ENCODE assay signal across 10 cellular contexts in the genomic region with DNA sequence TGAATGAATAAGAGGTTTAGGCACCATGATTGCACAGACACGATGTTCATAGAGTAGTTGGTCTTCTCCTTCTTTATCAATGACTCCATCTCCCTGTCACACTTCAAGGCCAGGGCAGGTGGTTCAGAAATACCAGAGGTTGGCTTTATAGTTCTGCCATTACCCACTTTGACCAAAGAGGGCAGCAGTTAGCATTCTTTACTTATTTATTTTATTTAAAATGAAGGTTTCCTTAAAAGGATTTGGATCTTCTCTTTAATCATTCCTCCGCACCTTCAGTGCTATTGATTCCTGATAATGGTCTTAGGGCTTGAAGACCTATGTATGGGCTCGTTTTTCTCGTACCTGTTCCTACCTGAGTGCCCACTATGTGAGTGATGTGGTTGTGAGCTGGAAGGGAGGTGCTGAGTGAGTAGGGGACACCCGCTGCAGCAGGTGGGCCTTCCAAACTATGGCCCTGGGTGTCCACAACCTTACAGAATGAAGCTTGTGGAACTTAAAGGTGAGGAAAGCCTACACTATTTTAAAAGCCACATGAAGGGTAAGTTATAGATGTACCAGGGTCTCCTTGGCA. TPM values are rescaled to one million over a fixed set of nuclear protein-coding genes. Genes with fewer than 3 reads are reported as not detected.
DNase-seq lines count a peak whose midpoint lies in the region; ATAC-seq and TF ChIP-seq lines count a peak whose summit lies in the region.
"Had no signal": no experiment of that assay in that cellular context is flagged by ENCODE, and none has a peak within 500 bp of the region (broad histone marks: within the 10 kb centered on the region; RNA-seq: fewer than 3 reads in every experiment).

No MANE protein-coding gene starts in this region.

- 66 to 74% (median 74%) methylated on average over 5 of the region's 5 CpGs for WGBS in ovary, 3 donors

- H3K4me1 ChIP-seq in DND-41 (ENCODE audit: insufficient read depth, low read length) (no peaks in the 10 kb centered on the region), ovary (ENCODE audit: insufficient read depth) (peaks cover 15% of the 10 kb centered on the region)

- no peak overlapping the region for H3K27ac ChIP-seq in DND-41 (ENCODE audit: low read length)
- H3K27ac ChIP-seq in ovary, result no peak overlapping the region

- intact Hi-C loops in ovary (cut with DNase I), result loop anchor here in 1 of 4 donors (10.0 kb wide), 1 partner anchor 48 kb away; no protein-coding TSS in a partner anchor

- in situ Hi-C loops in KBM-7 (cut with MboI; ENCODE audit: low pct_unique_long_range_greater_than_20kb, low sequenced_read_pairs), result loop anchor here (25.0 kb wide), 1 partner anchor 151 kb away; no protein-coding TSS in a partner anchor

- H3K36me3 ChIP-seq in DND-41 (ENCODE audit: insufficient read depth, low read length), result no peaks in the 10 kb centered on the region
- no peaks in the 10 kb centered on the region for H3K36me3 ChIP-seq in ovary

- DNase-seq in DND-41, result peak; percentile 18
- peak; percentile 26 for DNase-seq in KBM-7
- peak; percentile 49 for DNase-seq in choroid plexus epithelial cell (ENCODE audit: low read depth)
- DNase-seq in ovary, result no peak
- DNase-seq in NCI-H2196 (lab: John Stamatoyannopoulos, UW; ENCODE audit: unreplicated experiment), result no peak
- DNase-seq in NCI-H146 treated with DMSO at 0.1 percent for 48 hours (lab: John Stamatoyannopoulos, UW; ENCODE audit: unreplicated experiment), result no peak
- DNase-seq: caudate nucleus had no signal

- ATAC-seq in DND-41 (ENCODE audit: insufficient read depth, low read depth) (peak; percentile 40; the same call in 1 of the 3 replicates), HG02623 (IDR thresholded peaks at IDR 0.05; ENCODE audit: unreplicated experiment) (no peak), GM21825 (IDR thresholded peaks at IDR 0.05; ENCODE audit: unreplicated experiment) (no peak)

- TF ChIP-seq EP300 in ovary (IDR thresholded peaks at IDR 0.05), result no peak

- H3K4me2 ChIP-seq in DND-41 (ENCODE audit: insufficient read depth, low read length), result no peak overlapping the region

- H3K27me3 ChIP-seq in DND-41 (ENCODE audit: insufficient read depth, low read length, poor library complexity), result no peaks in the 10 kb centered on the region
- H3K27me3 ChIP-seq in ovary, result no peaks in the 10 kb centered on the region

- TF ChIP-seq POLR2A in ovary (IDR thresholded peaks at IDR 0.05), result no peak

- TF ChIP-seq CTCF in DND-41 (IDR thresholded peaks at IDR 0.05; ENCODE audit: borderline replicate concordance, extremely low read depth, low read length, poor library complexity, severe bottlenecking) (peak; percentile 62), choroid plexus epithelial cell (conservative IDR thresholded peaks at IDR 0.05; ENCODE audit: low read depth, low read length) (peak; percentile 60), ovary (IDR thresholded peaks at IDR 0.05) (peak in 2 of 3 donors; percentile 18 to 40)

- H3K79me2 ChIP-seq in DND-41 (ENCODE audit: insufficient read depth, low read length), result no peaks in the 10 kb centered on the region

- H2AFZ ChIP-seq in DND-41 (ENCODE audit: low read depth, low read length), result no peak overlapping the region

- H3K9ac ChIP-seq in DND-41 (ENCODE audit: low read depth, low read length), result no peak overlapping the region

- H3K9me3 ChIP-seq in DND-41 (ENCODE audit: insufficient read depth, low read length, severe bottlenecking), result no peaks in the 10 kb centered on the region
- H3K9me3 ChIP-seq in ovary, result no peaks in the 10 kb centered on the region

- H4K20me1 ChIP-seq in DND-41 (ENCODE audit: insufficient read depth, low read length), result no peaks in the 10 kb centered on the region

- H3K4me3 ChIP-seq in DND-41 (ENCODE audit: low read depth in 1 of 2, low read length in 2 of 2), result no peak overlapping the region
- H3K4me3 ChIP-seq in choroid plexus epithelial cell (ENCODE audit: low read depth, low read length), result no peak overlapping the region
- H3K4me3 ChIP-seq in ovary, result no peak overlapping the region

RNA-seq across cellular contexts. Expression of gene TIMP3, which starts 34.9 kb away (rescaled TPM):
- 100 to 1,000 TPM in 4 of 7 donors, 10 to 100 TPM in 3; 48.5 to 212 (median 121) TPM for total RNA-seq in ovary
- 100 to 1,000 TPM; 119 to 565 TPM for polyA plus RNA-seq in ovary
- polyA plus RNA-seq: IgD-negative memory B cell had no signal

Comparison
In these comparisons a context has a peak if more than half of its experiments do, and no peak if none do; other contexts are left out.
1. DNase-seq: peak in DND-41 (single experiment), KBM-7 (single experiment) and choroid plexus epithelial cell (single experiment); none in ovary (0 of 5), NCI-H2196 (single experiment) and NCI-H146 treated with DMSO at 0.1 percent for 48 hours (single experiment).
2. Peak in every context shown above with its lines, with median percentiles within 50 percentile points of each other: CTCF ChIP-seq.